In the genomic region with DNA sequence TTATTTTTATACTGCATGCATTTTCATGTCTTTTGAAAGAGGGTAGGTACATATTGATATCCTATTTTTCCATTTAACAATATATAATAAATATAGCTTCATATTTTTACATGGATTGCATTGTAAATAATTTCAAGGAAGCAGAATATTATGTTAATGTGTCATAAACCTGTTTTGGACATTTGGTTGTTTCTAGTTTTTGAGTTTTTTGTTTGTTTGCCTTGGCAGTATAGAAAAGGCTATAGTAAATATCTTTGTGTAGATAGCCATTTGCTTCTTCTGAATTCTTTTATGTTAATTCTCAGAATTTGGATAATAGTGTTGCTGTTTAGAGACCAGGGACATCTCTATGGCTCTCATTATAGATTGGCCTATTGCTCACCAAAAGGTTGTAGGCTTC, we compare ENCODE assay signal across 10 cellular contexts.
"Had no signal": no experiment of that assay in that cellular context is flagged by ENCODE, and none has a peak within 500 bp of the region (broad histone marks: within the 10 kb centered on the region; RNA-seq: fewer than 3 reads in every experiment).

No MANE protein-coding gene starts in this region.

- DNase-seq: GM23248, GOT3, H7, HFFc6, IMR-90, KG1 had no signal

- H3K4me1 ChIP-seq: HAP-1 had no signal

- FAIRE-seq: HTR-8/SVneo, K562 had no signal

- ATAC-seq: HCT116, K562 had no signal

- H3K4me3 ChIP-seq: GM23248, HAP-1, K562 had no signal

- H3K9me3 ChIP-seq: HAP-1 had no signal

- H2AFZ ChIP-seq: GM23248 had no signal

- H3K27ac ChIP-seq: GM23248 had no signal

- H3K36me3 ChIP-seq: HAP-1 had no signal
